Comparison of ENCODE assay signal across 7 cellular contexts in the genomic region with DNA sequence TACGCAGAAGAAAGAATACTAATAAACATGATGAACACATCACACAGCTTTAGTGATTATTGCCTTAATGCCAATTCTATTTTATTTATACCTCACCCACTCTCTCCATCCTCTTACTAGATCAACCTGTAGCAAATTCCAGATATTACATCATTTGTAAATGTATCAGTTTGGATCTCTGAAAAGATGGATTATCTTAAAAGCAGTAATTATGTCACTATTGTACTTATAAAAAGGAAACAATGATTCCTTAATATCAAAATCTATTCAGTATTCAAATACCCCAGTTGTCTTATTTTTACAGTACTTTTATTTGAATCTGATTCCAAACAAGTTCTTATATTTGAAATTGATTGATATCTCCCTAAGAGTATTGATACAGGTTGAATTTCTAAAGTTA.
"Had no signal": no experiment of that assay in that cellular context is flagged by ENCODE, and none has a peak within 500 bp of the region (broad histone marks: within the 10 kb centered on the region; RNA-seq: fewer than 3 reads in every experiment).

No MANE protein-coding gene starts in this region.

- H3K27ac Mint-ChIP-seq: IgD-negative memory B cell had no signal

- H3K4me1 ChIP-seq: HAP-1 had no signal

- H3K4me2 ChIP-seq: GM23338 had no signal

- H3K4me1 Mint-ChIP-seq: IgD-negative memory B cell had no signal

- H3K9me3 ChIP-seq: HAP-1 had no signal

- H2AFZ ChIP-seq: GM23338 had no signal

- ATAC-seq: GM23338 had no signal

- DNase-seq: H7, KBM-7 had no signal

- H3K4me3 ChIP-seq: GM23338, HAP-1 had no signal

- FAIRE-seq: H1, HTR-8/SVneo had no signal

- H3K27me3 Mint-ChIP-seq: IgD-negative memory B cell had no signal

- H3K36me3 ChIP-seq: HAP-1 had no signal

- H3K36me3 Mint-ChIP-seq: IgD-negative memory B cell had no signal

- H3K4me3 Mint-ChIP-seq: GM23338, IgD-negative memory B cell had no signal
